In genomic region chr3:160449660-160450598, GRCh38 we compare ENCODE assay signal across 1 cellular context.
TF ChIP-seq lines count a peak whose summit lies in the region.

A gene with protein sequence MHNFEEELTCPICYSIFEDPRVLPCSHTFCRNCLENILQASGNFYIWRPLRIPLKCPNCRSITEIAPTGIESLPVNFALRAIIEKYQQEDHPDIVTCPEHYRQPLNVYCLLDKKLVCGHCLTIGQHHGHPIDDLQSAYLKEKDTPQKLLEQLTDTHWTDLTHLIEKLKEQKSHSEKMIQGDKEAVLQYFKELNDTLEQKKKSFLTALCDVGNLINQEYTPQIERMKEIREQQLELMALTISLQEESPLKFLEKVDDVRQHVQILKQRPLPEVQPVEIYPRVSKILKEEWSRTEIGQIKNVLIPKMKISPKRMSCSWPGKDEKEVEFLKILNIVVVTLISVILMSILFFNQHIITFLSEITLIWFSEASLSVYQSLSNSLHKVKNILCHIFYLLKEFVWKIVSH (minus strand): TSS chr3:160449786. CDS start chr3:160439183, 10,603 bp downstream.

TF ChIP-seq in GM12878, 131 proteins besides CTCF, POLR2A, EP300 and RAD21 (continued from another document and continues in another):
- TF ChIP-seq IKZF1 (conservative IDR thresholded peaks at IDR 0.05): peak; percentile 74
- peak; percentile 80 for TF ChIP-seq TAF1 (IDR thresholded peaks at IDR 0.05; ENCODE audit: borderline replicate concordance, low read depth, low read length)
- TF ChIP-seq NFYA (IDR thresholded peaks at IDR 0.05; ENCODE audit: borderline replicate concordance, low read depth, low read length): no peak
- no peak for TF ChIP-seq HDAC6 (IDR thresholded peaks at IDR 0.05; ENCODE audit: unreplicated experiment)
- TF ChIP-seq MYC (IDR thresholded peaks at IDR 0.05; ENCODE audit: insufficient read depth, insufficient read length, insufficient replicate concordance, low read length, severe bottlenecking): no peak
- no peak for TF ChIP-seq ETV6 (conservative IDR thresholded peaks at IDR 0.05 in 1 of 2, IDR thresholded peaks at IDR 0.05 in 1 of 2; ENCODE audit: borderline replicate concordance in 1 of 2, low read depth in 1 of 2)
- TF ChIP-seq, protein P1, sequence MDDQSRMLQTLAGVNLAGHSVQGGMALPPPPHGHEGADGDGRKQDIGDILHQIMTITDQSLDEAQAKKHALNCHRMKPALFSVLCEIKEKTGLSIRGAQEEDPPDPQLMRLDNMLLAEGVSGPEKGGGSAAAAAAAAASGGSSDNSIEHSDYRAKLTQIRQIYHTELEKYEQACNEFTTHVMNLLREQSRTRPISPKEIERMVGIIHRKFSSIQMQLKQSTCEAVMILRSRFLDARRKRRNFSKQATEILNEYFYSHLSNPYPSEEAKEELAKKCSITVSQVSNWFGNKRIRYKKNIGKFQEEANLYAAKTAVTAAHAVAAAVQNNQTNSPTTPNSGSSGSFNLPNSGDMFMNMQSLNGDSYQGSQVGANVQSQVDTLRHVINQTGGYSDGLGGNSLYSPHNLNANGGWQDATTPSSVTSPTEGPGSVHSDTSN (IDR thresholded peaks at IDR 0.05; ENCODE audit: insufficient replicate concordance, low read depth, low read length): no peak
- TF ChIP-seq BCL11A (IDR thresholded peaks at IDR 0.05; ENCODE audit: low read depth, low read length): no peak
- TF ChIP-seq POLR2AphosphoS5 (IDR thresholded peaks at IDR 0.05; ENCODE audit: low read length): peak; percentile 95
- peak; percentile 58 for TF ChIP-seq CHD2 (IDR thresholded peaks at IDR 0.05; ENCODE audit: borderline replicate concordance, low read depth, low read length)
- TF ChIP-seq ZNF24 (IDR thresholded peaks at IDR 0.05): no peak
- no peak for TF ChIP-seq JUNB (IDR thresholded peaks at IDR 0.05)
- TF ChIP-seq NFXL1 (IDR thresholded peaks at IDR 0.05; ENCODE audit: borderline replicate concordance): no peak
- TF ChIP-seq RCOR1 (conservative IDR thresholded peaks at IDR 0.05; ENCODE audit: low read depth, low read length): 0 out of 2 replicates have a peak, but pooled peaks have one; percentile 10
- no peak for TF ChIP-seq ATF3 (IDR thresholded peaks at IDR 0.05; ENCODE audit: borderline replicate concordance, extremely low read depth, low read depth, low read length)
- TF ChIP-seq SREBF1 (IDR thresholded peaks at IDR 0.05; ENCODE audit: low read length): no peak
- TF ChIP-seq WRNIP1 (IDR thresholded peaks at IDR 0.05; ENCODE audit: borderline replicate concordance, low read depth, low read length): no peak
- no peak for TF ChIP-seq ESRRA (IDR thresholded peaks at IDR 0.05; ENCODE audit: low read length)
- no peak for TF ChIP-seq SRF (IDR thresholded peaks at IDR 0.05; ENCODE audit: low read depth in 2 of 2, low read length in 2 of 2)
- TF ChIP-seq, protein P2, sequence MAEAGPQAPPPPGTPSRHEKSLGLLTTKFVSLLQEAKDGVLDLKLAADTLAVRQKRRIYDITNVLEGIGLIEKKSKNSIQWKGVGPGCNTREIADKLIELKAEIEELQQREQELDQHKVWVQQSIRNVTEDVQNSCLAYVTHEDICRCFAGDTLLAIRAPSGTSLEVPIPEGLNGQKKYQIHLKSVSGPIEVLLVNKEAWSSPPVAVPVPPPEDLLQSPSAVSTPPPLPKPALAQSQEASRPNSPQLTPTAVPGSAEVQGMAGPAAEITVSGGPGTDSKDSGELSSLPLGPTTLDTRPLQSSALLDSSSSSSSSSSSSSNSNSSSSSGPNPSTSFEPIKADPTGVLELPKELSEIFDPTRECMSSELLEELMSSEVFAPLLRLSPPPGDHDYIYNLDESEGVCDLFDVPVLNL (IDR thresholded peaks at IDR 0.05; ENCODE audit: low read depth, low read length): peak; percentile 99
- 0 out of 2 replicates have a peak, but pooled peaks have one; percentile 39 for TF ChIP-seq SMAD5 (IDR thresholded peaks at IDR 0.05; ENCODE audit: low read depth)
- peak; percentile 93 for TF ChIP-seq KLF5 (IDR thresholded peaks at IDR 0.05; ENCODE audit: partially characterized antibody)
- TF ChIP-seq MAX (IDR thresholded peaks at IDR 0.05; ENCODE audit: low read depth, low read length): peak; percentile 100
- peak; percentile 49; the same call in 1 of the 2 replicates for TF ChIP-seq ZNF217 (IDR thresholded peaks at IDR 0.05)
- no peak for TF ChIP-seq PKNOX1 (IDR thresholded peaks at IDR 0.05)
- peak; percentile 20; the same call in 1 of the 2 replicates for TF ChIP-seq RB1 (IDR thresholded peaks at IDR 0.05; ENCODE audit: borderline replicate concordance)
- no peak for TF ChIP-seq BRCA1 (IDR thresholded peaks at IDR 0.05; ENCODE audit: low read depth, low read length)
- TF ChIP-seq CREM (IDR thresholded peaks at IDR 0.05; ENCODE audit: low read depth): peak; percentile 65; the same call in 1 of the 2 replicates
- TF ChIP-seq EGR1 (IDR thresholded peaks at IDR 0.05; ENCODE audit: borderline replicate concordance in 1 of 2, low read depth in 2 of 2, low read length in 2 of 2): no peak
- TF ChIP-seq PML (IDR thresholded peaks at IDR 0.05; ENCODE audit: low read length): peak; percentile 91
- 0 out of 2 replicates have a peak, but pooled peaks have one; percentile 56 for TF ChIP-seq LARP7 (IDR thresholded peaks at IDR 0.05)
- TF ChIP-seq ZNF207 (IDR thresholded peaks at IDR 0.05; ENCODE audit: borderline replicate concordance): no peak; the same call in 1 of the 2 replicates
- peak; percentile 96; the same call in 1 of the 2 replicates for TF ChIP-seq CBX5 (IDR thresholded peaks at IDR 0.05; ENCODE audit: low read depth)
- TF ChIP-seq HDAC2 (IDR thresholded peaks at IDR 0.05): 0 out of 2 replicates have a peak, but pooled peaks have one; percentile 42
- TF ChIP-seq SMARCA5 (IDR thresholded peaks at IDR 0.05): 0 out of 2 replicates have a peak, but pooled peaks have one; percentile 36
- TF ChIP-seq, protein P3, sequence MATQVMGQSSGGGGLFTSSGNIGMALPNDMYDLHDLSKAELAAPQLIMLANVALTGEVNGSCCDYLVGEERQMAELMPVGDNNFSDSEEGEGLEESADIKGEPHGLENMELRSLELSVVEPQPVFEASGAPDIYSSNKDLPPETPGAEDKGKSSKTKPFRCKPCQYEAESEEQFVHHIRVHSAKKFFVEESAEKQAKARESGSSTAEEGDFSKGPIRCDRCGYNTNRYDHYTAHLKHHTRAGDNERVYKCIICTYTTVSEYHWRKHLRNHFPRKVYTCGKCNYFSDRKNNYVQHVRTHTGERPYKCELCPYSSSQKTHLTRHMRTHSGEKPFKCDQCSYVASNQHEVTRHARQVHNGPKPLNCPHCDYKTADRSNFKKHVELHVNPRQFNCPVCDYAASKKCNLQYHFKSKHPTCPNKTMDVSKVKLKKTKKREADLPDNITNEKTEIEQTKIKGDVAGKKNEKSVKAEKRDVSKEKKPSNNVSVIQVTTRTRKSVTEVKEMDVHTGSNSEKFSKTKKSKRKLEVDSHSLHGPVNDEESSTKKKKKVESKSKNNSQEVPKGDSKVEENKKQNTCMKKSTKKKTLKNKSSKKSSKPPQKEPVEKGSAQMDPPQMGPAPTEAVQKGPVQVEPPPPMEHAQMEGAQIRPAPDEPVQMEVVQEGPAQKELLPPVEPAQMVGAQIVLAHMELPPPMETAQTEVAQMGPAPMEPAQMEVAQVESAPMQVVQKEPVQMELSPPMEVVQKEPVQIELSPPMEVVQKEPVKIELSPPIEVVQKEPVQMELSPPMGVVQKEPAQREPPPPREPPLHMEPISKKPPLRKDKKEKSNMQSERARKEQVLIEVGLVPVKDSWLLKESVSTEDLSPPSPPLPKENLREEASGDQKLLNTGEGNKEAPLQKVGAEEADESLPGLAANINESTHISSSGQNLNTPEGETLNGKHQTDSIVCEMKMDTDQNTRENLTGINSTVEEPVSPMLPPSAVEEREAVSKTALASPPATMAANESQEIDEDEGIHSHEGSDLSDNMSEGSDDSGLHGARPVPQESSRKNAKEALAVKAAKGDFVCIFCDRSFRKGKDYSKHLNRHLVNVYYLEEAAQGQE (IDR thresholded peaks at IDR 0.05; ENCODE audit: low read depth, low read length): no peak
- TF ChIP-seq BACH1 (IDR thresholded peaks at IDR 0.05; ENCODE audit: borderline replicate concordance): no peak; the same call in 1 of the 2 replicates
- TF ChIP-seq ZBTB33 (IDR thresholded peaks at IDR 0.05): no peak
- no peak for TF ChIP-seq CBX3 (IDR thresholded peaks at IDR 0.05; ENCODE audit: borderline replicate concordance, low read depth)
- no peak for TF ChIP-seq JUND (IDR thresholded peaks at IDR 0.05; ENCODE audit: low read depth, low read length)
- TF ChIP-seq BHLHE40 (IDR thresholded peaks at IDR 0.05; ENCODE audit: borderline replicate concordance in 1 of 2, low read depth in 2 of 2, low read length in 1 of 2): peak; percentile 49 to 57; a peak in 2 of 4 replicates
- TF ChIP-seq IRF3 (IDR thresholded peaks at IDR 0.05): peak; percentile 58
- TF ChIP-seq, protein P4, sequence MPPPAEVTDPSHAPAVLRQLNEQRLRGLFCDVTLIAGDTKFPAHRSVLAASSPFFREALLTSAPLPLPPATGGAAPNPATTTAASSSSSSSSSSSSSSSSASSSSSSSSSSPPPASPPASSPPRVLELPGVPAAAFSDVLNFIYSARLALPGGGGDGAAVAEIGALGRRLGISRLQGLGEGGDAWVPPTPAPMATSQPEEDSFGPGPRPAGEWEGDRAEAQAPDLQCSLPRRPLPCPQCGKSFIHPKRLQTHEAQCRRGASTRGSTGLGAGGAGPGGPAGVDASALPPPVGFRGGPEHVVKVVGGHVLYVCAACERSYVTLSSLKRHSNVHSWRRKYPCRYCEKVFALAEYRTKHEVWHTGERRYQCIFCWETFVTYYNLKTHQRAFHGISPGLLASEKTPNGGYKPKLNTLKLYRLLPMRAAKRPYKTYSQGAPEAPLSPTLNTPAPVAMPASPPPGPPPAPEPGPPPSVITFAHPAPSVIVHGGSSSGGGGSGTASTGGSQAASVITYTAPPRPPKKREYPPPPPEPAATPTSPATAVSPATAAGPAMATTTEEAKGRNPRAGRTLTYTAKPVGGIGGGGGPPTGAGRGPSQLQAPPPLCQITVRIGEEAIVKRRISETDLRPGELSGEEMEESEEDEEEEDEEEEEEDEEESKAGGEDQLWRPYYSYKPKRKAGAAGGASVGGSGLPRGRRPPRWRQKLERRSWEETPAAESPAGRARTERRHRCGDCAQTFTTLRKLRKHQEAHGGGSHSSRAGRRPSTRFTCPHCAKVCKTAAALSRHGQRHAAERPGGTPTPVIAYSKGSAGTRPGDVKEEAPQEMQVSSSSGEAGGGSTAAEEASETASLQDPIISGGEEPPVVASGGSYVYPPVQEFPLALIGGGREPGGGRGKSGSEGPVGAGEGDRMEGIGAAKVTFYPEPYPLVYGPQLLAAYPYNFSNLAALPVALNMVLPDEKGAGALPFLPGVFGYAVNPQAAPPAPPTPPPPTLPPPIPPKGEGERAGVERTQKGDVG (CRISPR knock-in tag; IDR thresholded peaks at IDR 0.05): no peak
- TF ChIP-seq TBL1XR1 (IDR thresholded peaks at IDR 0.05; ENCODE audit: low read depth, low read length): peak; percentile 0; the same call in 1 of the 2 replicates
- TF ChIP-seq EZH2 (IDR thresholded peaks at IDR 0.05; ENCODE audit: borderline replicate concordance, control insufficient read depth, low read depth, low read length): no peak
- TF ChIP-seq IKZF2 (IDR thresholded peaks at IDR 0.05): peak; percentile 8 to 50; a peak in 1 of 4 replicates
- 0 out of 2 replicates have a peak, but pooled peaks have one; percentile 8 for TF ChIP-seq NR2F1 (conservative IDR thresholded peaks at IDR 0.05)
